In the genomic region with DNA sequence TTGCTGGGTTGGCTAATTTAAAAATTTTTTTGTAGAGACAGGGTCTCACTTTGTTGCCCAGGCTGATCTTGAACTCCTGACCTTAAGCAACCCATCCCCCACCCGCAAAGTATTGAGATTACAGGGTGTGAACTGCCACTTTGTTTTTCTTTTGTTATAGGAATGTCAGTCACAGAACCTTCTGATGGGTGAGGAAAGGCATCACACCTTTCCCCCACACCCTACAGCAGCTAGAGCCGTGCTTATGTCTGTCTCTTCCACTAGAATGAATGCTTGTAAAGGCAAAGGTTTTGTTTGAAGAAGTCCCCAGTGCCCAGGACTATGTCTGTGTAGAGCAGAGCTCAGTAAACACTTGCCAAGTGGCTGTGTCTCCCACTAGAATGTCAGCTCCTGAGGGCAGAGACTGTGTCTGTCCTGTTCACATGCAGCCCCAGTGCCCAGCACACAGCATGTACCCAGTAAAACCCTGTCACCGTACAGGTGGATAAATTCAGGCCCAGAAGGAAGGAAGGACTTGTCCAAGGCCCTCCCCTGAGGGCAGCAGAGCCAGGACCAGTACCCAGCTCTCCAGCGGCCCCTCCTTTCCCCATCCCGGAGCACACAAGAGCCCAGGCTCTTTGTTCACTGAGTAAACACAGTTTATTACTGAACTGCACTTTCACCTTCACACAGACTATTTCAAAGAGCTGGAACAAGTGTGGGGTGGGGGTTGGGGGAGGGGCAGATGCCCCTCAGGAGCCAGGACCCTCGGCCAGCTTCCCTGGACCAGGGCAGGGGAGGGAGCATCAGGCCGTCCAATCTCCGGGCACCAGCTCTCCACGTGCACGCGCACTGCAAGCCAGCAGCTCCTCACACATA, we compare ENCODE assay signal across 9 cellular contexts. TPM values are rescaled to one million over a fixed set of nuclear protein-coding genes. Genes with fewer than 3 reads are reported as not detected.
DNase-seq lines count a peak whose midpoint lies in the region; ATAC-seq and TF ChIP-seq lines count a peak whose summit lies in the region.
"Had no signal": no experiment of that assay in that cellular context is flagged by ENCODE, and none has a peak within 500 bp of the region (broad histone marks: within the 10 kb centered on the region; RNA-seq: fewer than 3 reads in every experiment).

No MANE protein-coding gene starts in this region.

- TF ChIP-seq CTCF in VCaP (conservative IDR thresholded peaks at IDR 0.05) (no peak), thoracic aorta (IDR thresholded peaks at IDR 0.05) (no peak)

- no peaks in the 10 kb centered on the region for H3K27me3 ChIP-seq in layer of hippocampus (ENCODE audit: control insufficient read depth, insufficient read depth, low read length)
- H3K27me3 ChIP-seq in thoracic aorta (replicated peaks; ENCODE audit: insufficient read depth), result no peaks in the 10 kb centered on the region

- peak overlapping the region; percentile 94 for H3K27ac ChIP-seq in VCaP
- peak overlapping the region; percentile 78 for H3K27ac ChIP-seq in layer of hippocampus (ENCODE audit: low read depth, low read length)
- peak overlapping the region; percentile 76 to 92 for H3K27ac ChIP-seq in thoracic aorta

- no peaks in the 10 kb centered on the region for H3K9me3 ChIP-seq in thoracic aorta

- peaks cover 70% of the 10 kb centered on the region for H3K36me3 Mint-ChIP-seq in activated CD4-positive, alpha-beta T cell treated with anti-CD3 and anti-CD28 coated beads, Interleukin-2, amount 10 ng/mL, durations not matched to agents 24 days and 14 days (ENCODE audit: low read depth)

- intact Hi-C loops in activated CD4-positive, alpha-beta T cell treated with anti-CD3 and anti-CD28 coated beads, Interleukin-2, amount 10 ng/mL, durations not matched to agents 24 days and 14 days (cut with micrococcal nuclease), result no loop called here

- peak overlapping the region; percentile 84 for H3K27ac Mint-ChIP-seq in activated CD4-positive, alpha-beta T cell treated with anti-CD3 and anti-CD28 coated beads, Interleukin-2, amount 10 ng/mL, durations not matched to agents 24 days and 14 days

- peaks cover 57% of the 10 kb centered on the region for H3K4me1 Mint-ChIP-seq in activated CD4-positive, alpha-beta T cell treated with anti-CD3 and anti-CD28 coated beads, Interleukin-2, amount 10 ng/mL, durations not matched to agents 24 days and 14 days

- H3K4me3 ChIP-seq in thoracic aorta, result no peak overlapping the region

- peaks cover 48 to 66% of the 10 kb centered on the region in 2 donors for H3K4me1 ChIP-seq in thoracic aorta (ENCODE audit: control insufficient read depth in 1 of 2, low read depth in 2 of 2)

- ATAC-seq in thoracic aorta (ENCODE audit: insufficient number of reproducible peaks, low FRiP score, low read depth), result no peak

- DNase-seq in activated CD4-positive, alpha-beta T cell treated with anti-CD3 and anti-CD28 coated beads, Interleukin-2, amount 10 ng/mL, durations not matched to agents 24 days and 14 days, result no peak
- DNase-seq in activated CD4-positive, alpha-beta T cell treated with anti-CD3 and anti-CD28 coated beads, Interleukin-2, amount 50 U/mL, for 48 hours, result no peak
- DNase-seq in thoracic aorta (ENCODE audit: low spot score), result no peak
- no peak for DNase-seq in KG1 (lab: John Stamatoyannopoulos, UW)
- no peak for DNase-seq in NCI-H1930 (lab: John Stamatoyannopoulos, UW)
- no peak for DNase-seq in activated effector memory CD4-positive, alpha-beta T cell treated with anti-CD3 and anti-CD28 coated beads, Interleukin-2, amount 50 U/mL, for 16 hours

- peak overlapping the region; percentile 52 for H3K4me3 Mint-ChIP-seq in activated CD4-positive, alpha-beta T cell treated with anti-CD3 and anti-CD28 coated beads, Interleukin-2, amount 10 ng/mL, durations not matched to agents 24 days and 14 days

- no peaks in the 10 kb centered on the region for H3K9me3 Mint-ChIP-seq in activated CD4-positive, alpha-beta T cell treated with anti-CD3 and anti-CD28 coated beads, Interleukin-2, amount 10 ng/mL, durations not matched to agents 24 days and 14 days

- H3K36me3 ChIP-seq in thoracic aorta, result peaks cover 18% of the 10 kb centered on the region

- H3K27me3 Mint-ChIP-seq in activated CD4-positive, alpha-beta T cell treated with anti-CD3 and anti-CD28 coated beads, Interleukin-2, amount 10 ng/mL, durations not matched to agents 24 days and 14 days, result no peaks in the 10 kb centered on the region

RNA-seq across cellular contexts. Expression of gene COX4I2, which starts 26.4 kb away (rescaled TPM):
- not detected in 2 replicates for total RNA-seq in activated CD4-positive, alpha-beta T cell treated with anti-CD3 and anti-CD28 coated beads, Interleukin-2, amount 10 ng/mL, durations not matched to agents 24 days and 14 days
- total RNA-seq in thoracic aorta, result 1 to 10 TPM in 1 of 2 donors, not detected in 1; 4.9 TPM
- total RNA-seq: myocyte had no signal

RNA-seq across cellular contexts. Expression of gene BCL2L1, which starts 58.6 kb away (rescaled TPM):
- total RNA-seq in activated CD4-positive, alpha-beta T cell treated with anti-CD3 and anti-CD28 coated beads, Interleukin-2, amount 10 ng/mL, durations not matched to agents 24 days and 14 days, result 379 and 381 TPM in 2 replicates
- 100 to 1,000 TPM; 137 to 187 TPM for total RNA-seq in thoracic aorta

RNA-seq across cellular contexts. Expression of gene ID1, which starts 59.0 kb away (rescaled TPM):
- total RNA-seq in activated CD4-positive, alpha-beta T cell treated with anti-CD3 and anti-CD28 coated beads, Interleukin-2, amount 10 ng/mL, durations not matched to agents 24 days and 14 days, result 2.7 and 2.9 TPM in 2 replicates
- total RNA-seq in thoracic aorta, result 100 to 1,000 TPM; 310 to 944 TPM

Comparison
In these comparisons a context has a peak if more than half of its experiments do, and no peak if none do; other contexts are left out.
1. RNA of gene ID1, which starts 59.0 kb away (total RNA-seq): 310 to 944 TPM in thoracic aorta; 2.7 to 2.9 TPM in activated CD4-positive, alpha-beta T cell treated with anti-CD3 and anti-CD28 coated beads, Interleukin-2, amount 10 ng/mL, durations not matched to agents 24 days and 14 days; every median in the first group is over 10 times any median in the second.
2. Peak in every context shown above with its lines, with median percentiles within 50 percentile points of each other: H3K27ac ChIP-seq.